ENCODE assay signal across 14 cellular contexts in genomic region chr3:168091961-168092360, GRCh38. TPM values are rescaled to one million over a fixed set of nuclear protein-coding genes. Genes with fewer than 3 reads are reported as not detected.
A peak's percentile ranks its signal among the peaks of the same experiment; 100 is the strongest.
DNase-seq lines count a peak whose midpoint lies in the region; ATAC-seq, FAIRE-seq and TF ChIP-seq lines count a peak whose summit lies in the region.
"Had no signal": no experiment of that assay in that cellular context is flagged by ENCODE, and none has a peak within 500 bp of the region (broad histone marks: within the 10 kb centered on the region; RNA-seq: fewer than 3 reads in every experiment).

No MANE protein-coding gene starts in this region.

- H2AFZ ChIP-seq in OCI-LY1 (ENCODE audit: low read length), result no peak overlapping the region
- H2AFZ ChIP-seq in keratinocyte (ENCODE audit: control insufficient read depth, low read length), result no peak overlapping the region

- peak overlapping the region; percentile 69 for H3K4me2 ChIP-seq in OCI-LY1 (ENCODE audit: low read length)
- peak overlapping the region; percentile 54 for H3K4me2 ChIP-seq in keratinocyte (ENCODE audit: control insufficient read depth, extremely low read depth, insufficient read depth, low read depth, low read length)

- no peaks in the 10 kb centered on the region for H3K36me3 ChIP-seq in left ventricle myocardium inferior
- H3K36me3 ChIP-seq in heart right ventricle, result no peaks in the 10 kb centered on the region
- no peaks in the 10 kb centered on the region for H3K36me3 ChIP-seq in OCI-LY1 (ENCODE audit: insufficient read depth, low read length)
- H3K36me3 ChIP-seq in keratinocyte (ENCODE audit: control insufficient read depth in 2 of 2, extremely low read depth in 1 of 2, insufficient read depth in 2 of 2, low read length in 2 of 2), result no peaks in the 10 kb centered on the region
- H3K36me3 ChIP-seq: heart left ventricle had no signal

- H3K27ac ChIP-seq in left ventricle myocardium inferior (replicated peaks) (no peak overlapping the region), heart right ventricle (peak overlapping the region in 3 of 10 donors; percentile 3 to 99 (median 57)), OCI-LY1 (ENCODE audit: low read depth, low read length, poor library complexity, severe bottlenecking) (peak overlapping the region; percentile 29), keratinocyte (ENCODE audit: control insufficient read depth, insufficient read depth, low read length) (no peak overlapping the region), substantia nigra (ENCODE audit: low read depth, low read length, poor library complexity, severe bottlenecking) (no peak overlapping the region)
- no peak overlapping the region for H3K27ac ChIP-seq in CD4-positive, alpha-beta T cell (ENCODE audit: low read depth, low read length)

- CTCF ChIA-PET in CD4-positive, alpha-beta T cell (lab: Charles Lee), result no interaction called here

- dilution Hi-C loops in keratinocyte (cut with MboI; ENCODE audit: extremely low pct_ligation_motif_present, low sequenced_read_pairs), result no loop called here

- H3K9ac ChIP-seq in OCI-LY1 (ENCODE audit: low read length) (peak overlapping the region; percentile 3; the same call in 1 of the 2 replicates), keratinocyte (ENCODE audit: control insufficient read depth, extremely low read depth, insufficient read depth, low read length) (no peak overlapping the region)

- H3K4me3 ChIP-seq in left ventricle myocardium inferior (peak overlapping the region; percentile 89), heart right ventricle (peak overlapping the region in 5 of 10 donors; percentile 65 to 99 (median 78)), OCI-LY1 (ENCODE audit: low read depth, low read length, poor library complexity, severe bottlenecking) (peak overlapping the region; percentile 72), keratinocyte (ENCODE audit: control insufficient read depth in 2 of 3, extremely low read depth in 1 of 3, insufficient read depth in 2 of 3, low read depth in 1 of 3, low read length in 3 of 3) (peak overlapping the region in 1 of 3 experiments; percentile 17)

- H3K9me1 ChIP-seq in keratinocyte (ENCODE audit: control insufficient read depth, extremely low read depth, insufficient read depth, low read length), result no peaks in the 10 kb centered on the region

- no peak for FAIRE-seq in keratinocyte (lab: Jason Lieb, UNC)
- FAIRE-seq: H54 had no signal

- H3K4me1 ChIP-seq in left ventricle myocardium inferior, result peaks cover 95% of the 10 kb centered on the region
- H3K4me1 ChIP-seq in heart right ventricle, result peaks cover 4 to 86% (median 73%) of the 10 kb centered on the region in 9 donors
- H3K4me1 ChIP-seq in OCI-LY1 (ENCODE audit: insufficient read depth, low read length, severe bottlenecking), result peaks cover 83% of the 10 kb centered on the region
- H3K4me1 ChIP-seq in keratinocyte (ENCODE audit: control insufficient read depth, extremely low read depth, insufficient read depth, low read length), result peaks cover 33% of the 10 kb centered on the region

- no peak overlapping the region for H3K27ac Mint-ChIP-seq in CD4-positive, alpha-beta T cell
- H3K27ac Mint-ChIP-seq in activated naive CD4-positive, alpha-beta T cell treated with anti-CD3 and anti-CD28 coated beads, Interleukin-2, amount 50 U/mL, for 72 hours, result no peak overlapping the region
- no peak overlapping the region for H3K27ac Mint-ChIP-seq in effector memory CD8-positive, alpha-beta T cell
- H3K27ac Mint-ChIP-seq: T-cell had no signal

- H3K4me3 Mint-ChIP-seq in CD4-positive, alpha-beta T cell, result no peak overlapping the region
- no peak overlapping the region for H3K4me3 Mint-ChIP-seq in effector memory CD8-positive, alpha-beta T cell
- H3K4me3 Mint-ChIP-seq: T-cell had no signal

- POLR2A ChIA-PET in CD4-positive, alpha-beta T cell (lab: Charles Lee), result no interaction called here

- intact Hi-C loops in left ventricle myocardium inferior (cut with micrococcal nuclease) (no loop called here), heart right ventricle (cut with DNase I) (loop anchor here in 3 of 10 donors (2.0 to 5.0 kb wide), 2 partner anchors 40 to 43 kb away; no protein-coding TSS in a partner anchor)
- intact Hi-C loops in CD4-positive, alpha-beta T cell (cut with DNase I, micrococcal nuclease), result no loop called here

- no peak for ATAC-seq in heart right ventricle
- ATAC-seq in CD4-positive, alpha-beta T cell (ENCODE audit: poor library complexity), result no peak
- ATAC-seq in activated naive CD4-positive, alpha-beta T cell treated with anti-CD3 and anti-CD28 coated beads, Interleukin-2, amount 50 U/mL, for 72 hours, result no peak
- ATAC-seq in effector memory CD8-positive, alpha-beta T cell (replicated peaks), result no peak
- ATAC-seq: heart left ventricle, T-cell had no signal

- DNase-seq in left ventricle myocardium inferior (no peak), heart right ventricle (no peak), keratinocyte (ENCODE audit: low read depth, low spot score) (no peak), substantia nigra (lab: John Stamatoyannopoulos, UW) (no peak)
- DNase-seq in CD4-positive, alpha-beta T cell, result no peak
- no peak for DNase-seq in activated naive CD4-positive, alpha-beta T cell treated with anti-CD3 and anti-CD28 coated beads, Interleukin-2, amount 50 U/mL, for 72 hours (ENCODE audit: low spot score in 2 of 2)
- DNase-seq in effector memory CD8-positive, alpha-beta T cell, result no peak
- DNase-seq: activated gamma-delta T cell; EL; heart left ventricle; NK-92 treated with Interleukin-12 subunit alpha and Interleukin-12 subunit beta, amount 100 ng/mL, for 24 hours; T-cell had no signal

- H3K9me3 ChIP-seq in left ventricle myocardium inferior (replicated peaks) (no peaks in the 10 kb centered on the region), heart right ventricle (no peaks in the 10 kb centered on the region), OCI-LY1 (ENCODE audit: low read length) (no peaks in the 10 kb centered on the region), keratinocyte (ENCODE audit: control insufficient read depth, low read depth, low read length) (no peaks in the 10 kb centered on the region)
- H3K9me3 ChIP-seq in CD4-positive, alpha-beta T cell (ENCODE audit: control insufficient read depth, low read length), result no peaks in the 10 kb centered on the region
- H3K9me3 ChIP-seq: heart left ventricle had no signal

- no peaks in the 10 kb centered on the region for H3K9me2 ChIP-seq in OCI-LY1 (ENCODE audit: low read depth, low read length)

- H3F3A ChIP-seq in OCI-LY1 (ENCODE audit: insufficient read depth, low read length), result peaks cover 10% of the 10 kb centered on the region; the same call in 1 of the 2 replicates

- H3K27me3 Mint-ChIP-seq in CD4-positive, alpha-beta T cell, result peaks cover 63% of the 10 kb centered on the region
- H3K27me3 Mint-ChIP-seq in effector memory CD8-positive, alpha-beta T cell, result peaks cover 0 to 9% of the 10 kb centered on the region in 2 donors

- H4K20me1 ChIP-seq in OCI-LY1 (ENCODE audit: insufficient read depth, low read length), result no peaks in the 10 kb centered on the region
- H4K20me1 ChIP-seq in keratinocyte (ENCODE audit: control insufficient read depth, extremely low read depth, insufficient read depth, low read length), result peaks cover 4% of the 10 kb centered on the region

- H3K36me3 Mint-ChIP-seq in CD4-positive, alpha-beta T cell (ENCODE audit: low read depth), result no peaks in the 10 kb centered on the region
- H3K36me3 Mint-ChIP-seq in activated naive CD4-positive, alpha-beta T cell treated with anti-CD3 and anti-CD28 coated beads, Interleukin-2, amount 50 U/mL, for 72 hours, result no peaks in the 10 kb centered on the region
- H3K36me3 Mint-ChIP-seq in effector memory CD8-positive, alpha-beta T cell (ENCODE audit: insufficient read depth), result no peaks in the 10 kb centered on the region
- H3K36me3 Mint-ChIP-seq: T-cell had no signal

- no peak for TF ChIP-seq CTCF in left ventricle myocardium inferior (IDR thresholded peaks at IDR 0.05; ENCODE audit: borderline replicate concordance)
- TF ChIP-seq CTCF in heart right ventricle (IDR thresholded peaks at IDR 0.05), result no peak
- no peak for TF ChIP-seq CTCF in OCI-LY1 (IDR thresholded peaks at IDR 0.05; ENCODE audit: low read length)
- TF ChIP-seq CTCF in keratinocyte (optimal IDR thresholded peaks at IDR 0.05 in 1 of 3, IDR thresholded peaks at IDR 0.05 in 1 of 3, conservative IDR thresholded peaks at IDR 0.05 in 1 of 3; ENCODE audit: extremely low read depth in 1 of 3, insufficient read depth in 2 of 3, low read length in 3 of 3), result no peak
- no peak for TF ChIP-seq CTCF in CD4-positive, alpha-beta T cell (IDR thresholded peaks at IDR 0.05)

- H3K27me3 ChIP-seq in left ventricle myocardium inferior (ENCODE audit: low read depth) (no peaks in the 10 kb centered on the region), heart right ventricle (no peaks in the 10 kb centered on the region), OCI-LY1 (ENCODE audit: insufficient read depth, low read length) (no peaks in the 10 kb centered on the region), keratinocyte (ENCODE audit: control insufficient read depth, extremely low read depth, insufficient read depth, low read length) (no peaks in the 10 kb centered on the region)
- H3K27me3 ChIP-seq in CD4-positive, alpha-beta T cell (ENCODE audit: control insufficient read depth, insufficient read depth, low read length), result peaks cover 40% of the 10 kb centered on the region
- H3K27me3 ChIP-seq: heart left ventricle had no signal

- peaks cover 14% of the 10 kb centered on the region for H3K4me1 Mint-ChIP-seq in CD4-positive, alpha-beta T cell (ENCODE audit: low read depth)
- peaks cover 0 to 17% of the 10 kb centered on the region in 2 donors for H3K4me1 Mint-ChIP-seq in effector memory CD8-positive, alpha-beta T cell (ENCODE audit: low read depth in 2 of 2)

- no peaks in the 10 kb centered on the region for H3K9me3 Mint-ChIP-seq in CD4-positive, alpha-beta T cell
- H3K9me3 Mint-ChIP-seq in activated naive CD4-positive, alpha-beta T cell treated with anti-CD3 and anti-CD28 coated beads, Interleukin-2, amount 50 U/mL, for 72 hours, result peaks cover 0 to 4% of the 10 kb centered on the region in 2 donors
- no peaks in the 10 kb centered on the region for H3K9me3 Mint-ChIP-seq in effector memory CD8-positive, alpha-beta T cell
- H3K9me3 Mint-ChIP-seq: T-cell had no signal

- H3K79me2 ChIP-seq in OCI-LY1 (ENCODE audit: insufficient read depth, low read length) (peaks cover 66% of the 10 kb centered on the region), keratinocyte (ENCODE audit: control insufficient read depth, insufficient read depth, low read length) (peaks cover 77% of the 10 kb centered on the region)

RNA-seq across cellular contexts. Expression of gene GOLIM4, which starts 3.8 kb away (rescaled TPM):
- total RNA-seq in left ventricle myocardium inferior, result 74.8 TPM
- total RNA-seq in heart right ventricle, result 100 to 1,000 TPM in 1 of 10 donors, 10 to 100 TPM in 9; 56.6 to 103 (median 77.3) TPM
- polyA plus RNA-seq in heart right ventricle, result 10 to 100 TPM; 18.8 to 38.0 TPM
- 6.5 to 24.8 TPM (median 13.4 TPM) in 3 replicates for polyA plus RNA-seq in keratinocyte
- polyA plus RNA-seq in keratinocyte (2011; ENCODE audit: low read depth), result 45.2 TPM
- 8.8 and 9.4 TPM in 2 replicates for polyA plus RNA-seq in keratinocyte (2011; cell fraction: cytosol; rRNA removed)
- polyA plus RNA-seq in keratinocyte (2011; cell fraction: nucleus; rRNA removed), result 23.1 and 28.8 TPM in 2 replicates
- 6.8 and 26.7 TPM in 2 replicates for polyA plus RNA-seq in keratinocyte (2012; ENCODE audit: low replicate concordance)
- polyA minus RNA-seq in keratinocyte, result 7.5 to 17.7 TPM (median 14.8 TPM) in 3 replicates
- polyA minus RNA-seq in keratinocyte (2011; cell fraction: cytosol; rRNA and poly(A)+ RNA removed), result 13.2 TPM
- 13.8 and 27.1 TPM in 2 replicates for polyA minus RNA-seq in keratinocyte (2011; cell fraction: nucleus; rRNA and poly(A)+ RNA removed)
- under 1 TPM; 0.28 to 0.36 TPM for total RNA-seq in CD4-positive, alpha-beta T cell
- total RNA-seq in activated naive CD4-positive, alpha-beta T cell treated with anti-CD3 and anti-CD28 coated beads, Interleukin-2, amount 50 U/mL, for 72 hours, result 1 to 10 TPM; 1.6 to 4.2 TPM

Comparison
In these comparisons a context has a peak if more than half of its experiments do, and no peak if none do; other contexts are left out.
1. RNA of gene GOLIM4, which starts 3.8 kb away (total RNA-seq): 56.6 to 103 TPM in heart right ventricle and 74.8 TPM in left ventricle myocardium inferior (single experiment); 1.6 to 4.2 TPM in activated naive CD4-positive, alpha-beta T cell treated with anti-CD3 and anti-CD28 coated beads, Interleukin-2, amount 50 U/mL, for 72 hours and 0.28 to 0.36 TPM in CD4-positive, alpha-beta T cell; every median in the first group is over 10 times any median in the second.